In the genomic region with DNA sequence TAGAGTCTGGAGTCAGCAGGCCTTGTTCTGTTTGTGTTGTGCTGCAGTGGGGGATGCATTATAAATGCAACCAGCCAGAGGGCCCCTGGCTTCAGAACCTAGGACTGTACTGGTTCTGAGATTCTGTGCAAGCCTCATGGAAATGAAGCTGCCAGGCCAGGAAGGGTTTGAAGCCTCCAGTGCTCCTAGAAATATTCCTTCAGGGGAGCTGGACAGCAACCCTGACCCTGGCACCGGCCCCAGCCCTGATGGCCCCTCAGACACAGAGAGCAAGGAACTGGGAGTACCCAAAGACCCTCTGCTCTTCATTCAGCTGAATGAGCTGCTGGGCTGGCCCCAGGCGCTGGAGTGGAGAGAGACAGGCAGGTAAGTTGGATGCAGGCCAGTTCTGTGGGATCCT, we compare ENCODE assay signal across 32 cellular contexts. TPM values are rescaled to one million over a fixed set of nuclear protein-coding genes. Genes with fewer than 3 reads are reported as not detected.
"Had no signal": no experiment of that assay in that cellular context is flagged by ENCODE, and none has a peak within 500 bp of the region (broad histone marks: within the 10 kb centered on the region; RNA-seq: fewer than 3 reads in every experiment).

A gene with protein sequence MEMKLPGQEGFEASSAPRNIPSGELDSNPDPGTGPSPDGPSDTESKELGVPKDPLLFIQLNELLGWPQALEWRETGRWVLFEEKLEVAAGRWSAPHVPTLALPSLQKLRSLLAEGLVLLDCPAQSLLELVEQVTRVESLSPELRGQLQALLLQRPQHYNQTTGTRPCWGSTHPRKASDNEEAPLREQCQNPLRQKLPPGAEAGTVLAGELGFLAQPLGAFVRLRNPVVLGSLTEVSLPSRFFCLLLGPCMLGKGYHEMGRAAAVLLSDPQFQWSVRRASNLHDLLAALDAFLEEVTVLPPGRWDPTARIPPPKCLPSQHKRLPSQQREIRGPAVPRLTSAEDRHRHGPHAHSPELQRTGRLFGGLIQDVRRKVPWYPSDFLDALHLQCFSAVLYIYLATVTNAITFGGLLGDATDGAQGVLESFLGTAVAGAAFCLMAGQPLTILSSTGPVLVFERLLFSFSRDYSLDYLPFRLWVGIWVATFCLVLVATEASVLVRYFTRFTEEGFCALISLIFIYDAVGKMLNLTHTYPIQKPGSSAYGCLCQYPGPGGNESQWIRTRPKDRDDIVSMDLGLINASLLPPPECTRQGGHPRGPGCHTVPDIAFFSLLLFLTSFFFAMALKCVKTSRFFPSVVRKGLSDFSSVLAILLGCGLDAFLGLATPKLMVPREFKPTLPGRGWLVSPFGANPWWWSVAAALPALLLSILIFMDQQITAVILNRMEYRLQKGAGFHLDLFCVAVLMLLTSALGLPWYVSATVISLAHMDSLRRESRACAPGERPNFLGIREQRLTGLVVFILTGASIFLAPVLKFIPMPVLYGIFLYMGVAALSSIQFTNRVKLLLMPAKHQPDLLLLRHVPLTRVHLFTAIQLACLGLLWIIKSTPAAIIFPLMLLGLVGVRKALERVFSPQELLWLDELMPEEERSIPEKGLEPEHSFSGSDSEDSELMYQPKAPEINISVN (plus strand): TSS at position 94 of the 400 bp plus-strand sequence. CDS start 43 bp downstream, at position 137.

- H3K9me3 ChIP-seq: esophagus muscularis mucosa, gastroesophageal sphincter, heart left ventricle, left lung, psoas muscle, spleen, thoracic aorta, tibial nerve, upper lobe of left lung had no signal

- H3K27ac Mint-ChIP-seq: stimulated activated naive B cell treated with anti-CD40 and anti-IgM and Interleukin-4, amounts not matched to agents 10 μg/mL and 1 μg/mL and 100 μg/mL, for 72 hours; stimulated activated naive CD8-positive, alpha-beta T cell treated with anti-CD3 and anti-CD28 coated beads, Interleukin-15, Interleukin-2, amounts not matched to agents 100 ng/mL and 50 ng/mL, for 24 hours had no signal

- H3K27me3 ChIP-seq: esophagus muscularis mucosa, foreskin keratinocyte, gastroesophageal sphincter, heart left ventricle, hepatocyte, left lung, spleen, tibial nerve, upper lobe of left lung had no signal

- H3K4me2 ChIP-seq: hepatocyte had no signal

- H2AFZ ChIP-seq: hepatocyte, parathyroid adenoma had no signal

- H3K4me3 Mint-ChIP-seq: naive thymus-derived CD8-positive, alpha-beta T cell; neural crest cell; stimulated activated naive B cell treated with anti-CD40 and anti-IgM and Interleukin-4, amounts not matched to agents 10 μg/mL and 1 μg/mL and 100 μg/mL, for 72 hours; stimulated activated naive CD8-positive, alpha-beta T cell treated with anti-CD3 and anti-CD28 coated beads, Interleukin-15, Interleukin-2, amounts not matched to agents 100 ng/mL and 50 ng/mL, for 24 hours had no signal

- H3K9ac ChIP-seq: parathyroid adenoma had no signal

- DNase-seq: dermis blood vessel endothelial cell; effector memory CD4-positive, alpha-beta T cell; foreskin keratinocyte; heart left ventricle; left cardiac atrium; left lung; mesenchymal stem cell; naive thymus-derived CD8-positive, alpha-beta T cell; psoas muscle; right cardiac atrium; spleen; stimulated activated CD4-positive, alpha-beta T cell treated with anti-CD3 and anti-CD28 coated beads, Interleukin-4, amount 100 ng/mL, for 4 hours; stimulated activated naive B cell treated with anti-CD40 and anti-IgM and Interleukin-4, amounts not matched to agents 10 μg/mL and 1 μg/mL and 100 μg/mL, for 72 hours had no signal

- H3K79me2 ChIP-seq: hepatocyte, parathyroid adenoma had no signal

- H3K9me3 Mint-ChIP-seq: naive thymus-derived CD8-positive, alpha-beta T cell; neural crest cell; stimulated activated naive B cell treated with anti-CD40 and anti-IgM and Interleukin-4, amounts not matched to agents 10 μg/mL and 1 μg/mL and 100 μg/mL, for 72 hours; stimulated activated naive CD8-positive, alpha-beta T cell treated with anti-CD3 and anti-CD28 coated beads, Interleukin-15, Interleukin-2, amounts not matched to agents 100 ng/mL and 50 ng/mL, for 24 hours had no signal

- ATAC-seq: foreskin keratinocyte; gastroesophageal sphincter; heart left ventricle; left cardiac atrium; left lung; naive thymus-derived CD8-positive, alpha-beta T cell; psoas muscle; right cardiac atrium; stimulated activated naive B cell treated with anti-CD40 and anti-IgM and Interleukin-4, amounts not matched to agents 10 μg/mL and 1 μg/mL and 100 μg/mL, for 72 hours had no signal

- H3K27ac ChIP-seq: coronary artery, esophagus muscularis mucosa, foreskin keratinocyte, gastroesophageal sphincter, heart left ventricle, hepatocyte, left lung, parathyroid adenoma, psoas muscle, skin epidermis, spleen, thoracic aorta, tibial nerve, upper lobe of left lung had no signal

- H3K36me3 Mint-ChIP-seq: naive thymus-derived CD8-positive, alpha-beta T cell; stimulated activated naive B cell treated with anti-CD40 and anti-IgM and Interleukin-4, amounts not matched to agents 10 μg/mL and 1 μg/mL and 100 μg/mL, for 72 hours had no signal

RNA-seq across cellular contexts. Expression of the gene that starts here (rescaled TPM):
- total RNA-seq: dermis blood vessel endothelial cell; endothelial cell of umbilical vein; epithelial cell of proximal tubule; esophagus muscularis mucosa; fibroblast of lung; gastroesophageal sphincter; kidney epithelial cell; left lung; lung microvascular endothelial cell; myocyte; naive thymus-derived CD8-positive, alpha-beta T cell; neural crest cell; osteoblast; psoas muscle; renal cortical epithelial cell; thoracic aorta; tibial nerve had no signal
